In the genomic region with DNA sequence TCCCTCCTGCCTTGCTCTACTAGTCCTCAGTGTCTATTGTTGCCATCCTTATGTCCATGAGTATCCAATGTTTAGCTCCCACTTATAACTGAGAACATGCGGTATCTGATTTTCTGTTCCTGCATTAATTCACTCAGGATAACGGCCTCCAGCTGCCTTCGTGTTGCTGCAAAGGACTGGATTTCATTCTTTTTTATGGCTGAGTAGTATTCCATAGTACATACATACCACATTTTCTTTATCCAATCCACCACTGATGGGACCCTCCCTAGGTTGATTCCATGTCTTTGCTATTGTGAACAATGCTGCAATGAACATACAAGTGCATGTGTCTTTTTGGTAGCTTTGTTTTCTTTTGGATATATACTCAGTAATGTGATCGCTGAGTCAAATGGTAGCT, we compare ENCODE assay signal across 16 cellular contexts.
"Had no signal": no experiment of that assay in that cellular context is flagged by ENCODE, and none has a peak within 500 bp of the region (broad histone marks: within the 10 kb centered on the region; RNA-seq: fewer than 3 reads in every experiment).

No MANE protein-coding gene starts in this region.

- H3K4me1 ChIP-seq: body of pancreas, thyroid gland had no signal

- H3K4me2 ChIP-seq: hepatocyte had no signal

- H3K27me3 ChIP-seq: body of pancreas, dorsolateral prefrontal cortex, hepatocyte, thyroid gland had no signal

- H3K9me3 Mint-ChIP-seq: activated naive CD4-positive, alpha-beta T cell treated with anti-CD3 and anti-CD28 coated beads, Interleukin-2, amount 50 U/mL, for 24 hours; activated T-helper 2 cell treated with anti-CD3 and anti-CD28 coated beads, Interferon-gamma antibody, Interleukin-2, Interleukin-4, amounts not matched to agents 10 μg/mL and 5 μg/mL and 100 μg/mL, durations not matched to agents 14 hours and 24 hours and 36 hours; nephron; stimulated activated naive B cell treated with anti-CD40 and anti-IgM and Interleukin-4, amounts not matched to agents 10 μg/mL and 1 μg/mL and 100 μg/mL, for 72 hours had no signal

- H3K27me3 Mint-ChIP-seq: activated naive CD4-positive, alpha-beta T cell treated with anti-CD3 and anti-CD28 coated beads, Interleukin-2, amount 50 U/mL, for 24 hours; stimulated activated naive B cell treated with anti-CD40 and anti-IgM and Interleukin-4, amounts not matched to agents 10 μg/mL and 1 μg/mL and 100 μg/mL, for 72 hours had no signal

- H3K27ac ChIP-seq: body of pancreas, dorsolateral prefrontal cortex, hepatocyte, lower lobe of right lung, thyroid gland, WERI-Rb-1 had no signal

- ATAC-seq: body of pancreas, lower lobe of right lung had no signal

- H3K4me3 ChIP-seq: body of pancreas, dorsolateral prefrontal cortex, hepatocyte, lower lobe of right lung, thyroid gland had no signal

- FAIRE-seq: colon, islet of Langerhans had no signal

- H3K9me3 ChIP-seq: body of pancreas, lower lobe of right lung, thyroid gland had no signal

- H3K4me1 Mint-ChIP-seq: nephron had no signal

- H3K27ac Mint-ChIP-seq: nephron had no signal

- H2AFZ ChIP-seq: hepatocyte had no signal

- DNase-seq: activated CD4-positive, alpha-beta T cell treated with anti-CD3 and anti-CD28 coated beads for 1 hour; amygdala; body of pancreas; dorsolateral prefrontal cortex; lower lobe of right lung; nucleus accumbens; posterior cingulate gyrus; stimulated activated naive B cell treated with anti-CD40 and anti-IgM and Interleukin-4, amounts not matched to agents 10 μg/mL and 1 μg/mL and 100 μg/mL, for 72 hours; thyroid gland; WERI-Rb-1 had no signal

- H3K4me3 Mint-ChIP-seq: nephron; stimulated activated naive B cell treated with anti-CD40 and anti-IgM and Interleukin-4, amounts not matched to agents 10 μg/mL and 1 μg/mL and 100 μg/mL, for 72 hours had no signal
